20 cellular contexts compared by ENCODE assay signal in the genomic region with DNA sequence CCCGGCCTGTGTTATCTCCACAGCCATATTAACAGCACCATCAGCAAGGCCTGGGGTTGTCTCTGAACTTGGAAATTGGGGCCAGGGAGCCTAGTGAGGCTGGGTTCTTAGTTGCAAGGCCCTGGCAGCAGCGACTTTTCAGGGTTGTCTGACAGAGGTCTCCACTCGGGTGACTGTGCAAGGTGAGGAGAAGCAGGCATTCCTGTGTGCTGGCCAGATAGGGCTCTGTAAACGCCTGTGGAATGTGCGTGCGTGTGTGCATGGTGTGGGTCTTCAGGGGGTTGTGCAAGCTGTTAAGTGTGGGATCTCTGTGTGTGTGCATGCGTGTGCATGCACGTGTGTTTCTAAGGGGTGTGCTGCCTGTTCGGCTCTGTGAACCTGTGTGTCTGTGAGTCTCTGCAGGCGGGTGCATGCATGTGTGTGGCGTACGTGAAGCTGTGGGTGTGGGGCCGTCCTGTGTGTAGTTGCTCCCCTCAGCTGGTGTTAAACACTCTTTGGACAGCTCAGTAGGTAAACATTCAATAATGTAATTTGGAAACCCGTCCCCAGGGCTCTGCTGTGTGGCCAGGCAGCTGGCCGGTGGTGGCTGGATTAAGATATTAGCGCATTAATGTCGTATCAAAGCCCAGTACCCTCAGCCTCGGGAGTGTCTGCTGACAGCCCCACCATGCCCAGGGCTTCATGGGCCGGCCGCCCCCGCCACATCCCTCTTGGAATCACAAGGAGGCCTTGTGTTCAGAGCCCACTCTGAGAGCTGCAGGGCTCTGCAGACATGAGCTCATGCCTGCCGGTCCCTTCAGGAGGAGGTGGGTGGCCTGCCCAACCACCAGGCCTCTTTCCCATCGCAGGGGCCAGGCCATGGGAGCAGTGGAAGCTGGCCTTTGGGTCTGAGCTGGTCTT.
DNase-seq lines count a peak whose midpoint lies in the region; ATAC-seq, FAIRE-seq and TF ChIP-seq lines count a peak whose summit lies in the region.
"Had no signal": no experiment of that assay in that cellular context is flagged by ENCODE, and none has a peak within 500 bp of the region (broad histone marks: within the 10 kb centered on the region; RNA-seq: fewer than 3 reads in every experiment).

No MANE protein-coding gene starts in this region.

- peak overlapping the region; percentile 3 for H3K27ac Mint-ChIP-seq in Caco-2 (ENCODE audit: unreplicated experiment)
- peak overlapping the region; percentile 37 for H3K27ac Mint-ChIP-seq in progenitor cell of endocrine pancreas
- H3K27ac Mint-ChIP-seq in natural killer cell = no peak overlapping the region

- no peak for FAIRE-seq in GM12892 (lab: Jason Lieb, UNC)
- FAIRE-seq: GM12891, HepG2 had no signal

- CTCF ChIA-PET in Caco-2 (lab: Charles Lee) = interaction anchor here (0.6 to 1.9 kb wide), 5 partner anchors 9 to 190 kb away, joined by 3 to 13 read pairs (median 4); a partner anchor contains a TSS

- H3K4me3 ChIP-seq in Caco-2 (ENCODE audit: low read depth, low read length) (no peak overlapping the region), MG63 (no peak overlapping the region)
- H3K4me3 ChIP-seq: GM23248 had no signal

- no TSS peak for BruUV-seq in Caco-2 (replicated peaks; lab: Mats Ljungman, UMichigan)

- H3K36me3 Mint-ChIP-seq in Caco-2 (ENCODE audit: insufficient read depth, unreplicated experiment) (no peaks in the 10 kb centered on the region), progenitor cell of endocrine pancreas (ENCODE audit: insufficient read depth) (no peaks in the 10 kb centered on the region), natural killer cell (no peaks in the 10 kb centered on the region)

- H3K27me3 Mint-ChIP-seq in Caco-2 (ENCODE audit: insufficient read depth, unreplicated experiment) (peaks cover 3% of the 10 kb centered on the region), progenitor cell of endocrine pancreas (peaks cover 71% of the 10 kb centered on the region), natural killer cell (ENCODE audit: low read depth in 2 of 2) (peaks cover 0 to 23% of the 10 kb centered on the region in 2 donors)

- H3K9me3 Mint-ChIP-seq in Caco-2 (ENCODE audit: unreplicated experiment) = no peaks in the 10 kb centered on the region
- no peaks in the 10 kb centered on the region for H3K9me3 Mint-ChIP-seq in progenitor cell of endocrine pancreas (ENCODE audit: low read depth)
- no peaks in the 10 kb centered on the region for H3K9me3 Mint-ChIP-seq in natural killer cell

- H3K4me1 Mint-ChIP-seq in Caco-2 (ENCODE audit: low read depth, unreplicated experiment) (peaks cover 7% of the 10 kb centered on the region), progenitor cell of endocrine pancreas (ENCODE audit: low read depth) (peaks cover 12% of the 10 kb centered on the region), natural killer cell (no peaks in the 10 kb centered on the region)

- no peak for ATAC-seq in natural killer cell
- ATAC-seq: HepG2 had no signal

- H3K4me1 ChIP-seq in Caco-2 = no peaks in the 10 kb centered on the region

- DNase-seq in Caco-2 (peak; percentile 41 to 68), NCI-H82 treated with DMSO at 0.1 percent for 48 hours (lab: John Stamatoyannopoulos, UW; ENCODE audit: unreplicated experiment) (peak; percentile 69), epidermal melanocyte (ENCODE audit: insufficient read length, low spot score) (peak; percentile 39), progenitor cell of endocrine pancreas (ENCODE audit: low spot score, unreplicated experiment) (no peak), GM12892 (ENCODE audit: insufficient read length) (no peak), natural killer cell (no peak), MG63 (no peak), NCI-H1930 (lab: John Stamatoyannopoulos, UW) (no peak)
- DNase-seq: C1 segment of cervical spinal cord, DMS 273 treated with DMSO at 0.1 percent for 48 hours, GF-D8, GM23248, NCI-H1048, NCI-H146, NCI-H2227 treated with DMSO at 0.1 percent for 48 hours, NCI-H524 treated with DMSO at 0.1 percent for 48 hours, OCI-M1, RPMI8226 had no signal

- H3K27me3 ChIP-seq in Caco-2 (replicated peaks; ENCODE audit: control insufficient read depth, insufficient read depth, low read length) (no peaks in the 10 kb centered on the region), MG63 (no peaks in the 10 kb centered on the region)

- TF ChIP-seq POLR2A in GM12892 (IDR thresholded peaks at IDR 0.05; ENCODE audit: low read depth, low read length) = no peak

- TF ChIP-seq CTCF in Caco-2 (IDR thresholded peaks at IDR 0.05; ENCODE audit: insufficient read depth in 1 of 2, low read depth in 1 of 2, low read length in 1 of 2, severe bottlenecking in 1 of 2, unreplicated experiment in 1 of 2) (no peak), progenitor cell of endocrine pancreas (IDR thresholded peaks at IDR 0.05; ENCODE audit: unreplicated experiment) (no peak), natural killer cell (IDR thresholded peaks at IDR 0.05) (no peak)

- H3K4me3 Mint-ChIP-seq in Caco-2 (ENCODE audit: unreplicated experiment) (no peak overlapping the region), progenitor cell of endocrine pancreas (ENCODE audit: low read depth) (no peak overlapping the region), natural killer cell (no peak overlapping the region)

- POLR2A ChIA-PET in Caco-2 (lab: Charles Lee) = no interaction called here

- H3K36me3 ChIP-seq in Caco-2 (ENCODE audit: control insufficient read depth, insufficient read depth, low read length) (no peaks in the 10 kb centered on the region), MG63 (no peaks in the 10 kb centered on the region)

- intact Hi-C loops in Caco-2 (cut with micrococcal nuclease; ENCODE audit: unreplicated experiment) = loop anchor here (1.0 kb wide), 1 partner anchor 190 kb away; no protein-coding TSS in a partner anchor
- intact Hi-C loops in natural killer cell (cut with micrococcal nuclease) = no loop called here

- H3K9me3 ChIP-seq in Caco-2 (no peaks in the 10 kb centered on the region), MG63 (no peaks in the 10 kb centered on the region)

Comparison
In these comparisons a context has a peak if more than half of its experiments do, and no peak if none do; other contexts are left out.
1. DNase-seq: peak in Caco-2 (2 of 2), NCI-H82 treated with DMSO at 0.1 percent for 48 hours (single experiment) and epidermal melanocyte (single experiment); none in progenitor cell of endocrine pancreas (single experiment), GM12892 (single experiment), natural killer cell (single experiment), MG63 (single experiment) and NCI-H1930 (0 of 2).
2. H3K27ac Mint-ChIP-seq: peak in Caco-2 (single experiment) and progenitor cell of endocrine pancreas (single experiment); none in natural killer cell (0 of 2).